ENCODE assay signal across 8 cellular contexts in genomic region chr2:183125659-183126341, GRCh38. TPM values are rescaled to one million over a fixed set of nuclear protein-coding genes. Genes with fewer than 3 reads are reported as not detected.
DNase-seq lines count a peak whose midpoint lies in the region; ATAC-seq and TF ChIP-seq lines count a peak whose summit lies in the region.

No MANE protein-coding gene starts in this region.

- WGBS in heart left ventricle, 4 donors = 78 to 83% (median 81%) methylated on average over 11 of the region's 11 CpGs

- H3K4me3 Mint-ChIP-seq in glutamatergic neuron (ENCODE audit: unreplicated experiment) = peak overlapping the region; percentile 96

- peak overlapping the region in 7 of 12 donors; percentile 67 to 91 (median 72) for H3K4me3 ChIP-seq in heart left ventricle
- no peak overlapping the region for H3K4me3 ChIP-seq in right atrium auricular region
- H3K4me3 ChIP-seq in SK-N-MC = peak overlapping the region; percentile 95
- H3K4me3 ChIP-seq in upper lobe of right lung = peak overlapping the region; percentile 89

- H3K9me3 ChIP-seq in heart left ventricle (no peaks in the 10 kb centered on the region), right atrium auricular region (no peaks in the 10 kb centered on the region), SK-N-MC (ENCODE audit: low read depth, low read length) (no peaks in the 10 kb centered on the region), upper lobe of right lung (no peaks in the 10 kb centered on the region)

- H3K27ac Mint-ChIP-seq in glutamatergic neuron (ENCODE audit: unreplicated experiment) = no peak overlapping the region

- peaks cover 0 to 25% (median 11%) of the 10 kb centered on the region in 12 donors for H3K4me1 ChIP-seq in heart left ventricle
- H3K4me1 ChIP-seq in right atrium auricular region = peaks cover 0 to 16% of the 10 kb centered on the region in 2 donors
- H3K4me1 ChIP-seq in upper lobe of right lung = peaks cover 22% of the 10 kb centered on the region

- DNase-seq in heart left ventricle = no peak
- no peak for DNase-seq in right atrium auricular region (ENCODE audit: low spot score)
- no peak for DNase-seq in SK-N-MC (ENCODE audit: low read depth, low spot score)
- DNase-seq in glutamatergic neuron = no peak
- no peak for DNase-seq in upper lobe of right lung
- no peak for DNase-seq in HPDE6-E6E7 (ENCODE audit: extremely low spot score)

- TF ChIP-seq POLR2A in heart left ventricle (IDR thresholded peaks at IDR 0.05) = no peak

- peaks cover 4% of the 10 kb centered on the region for H3K4me1 Mint-ChIP-seq in glutamatergic neuron (ENCODE audit: low read depth, unreplicated experiment)

- H3K27me3 ChIP-seq in heart left ventricle = no peaks in the 10 kb centered on the region
- H3K27me3 ChIP-seq in right atrium auricular region = no peaks in the 10 kb centered on the region
- no peaks in the 10 kb centered on the region for H3K27me3 ChIP-seq in upper lobe of right lung

- H3K36me3 ChIP-seq in heart left ventricle (peaks cover 0 to 23% (median 19%) of the 10 kb centered on the region in 9 donors), right atrium auricular region (peaks cover 4% of the 10 kb centered on the region), SK-N-MC (ENCODE audit: insufficient read depth, low read length) (peaks cover 36% of the 10 kb centered on the region), upper lobe of right lung (peaks cover 4% of the 10 kb centered on the region)

- no peaks in the 10 kb centered on the region for H3K27me3 Mint-ChIP-seq in glutamatergic neuron (ENCODE audit: unreplicated experiment)

- intact Hi-C loops in heart left ventricle (cut with DNase I) = loop anchor here in 4 of 10 donors (2.0 to 10.0 kb wide), 3 partner anchors 45 to 91 kb away; partner anchors contain the start of genes DUSP19 (in 2 of the 4) and NCKAP1 (in 1 of the 4)
- intact Hi-C loops in upper lobe of right lung (cut with DNase I) = no loop called here

- peaks cover 10% of the 10 kb centered on the region for H3K9me3 Mint-ChIP-seq in glutamatergic neuron (ENCODE audit: unreplicated experiment)

- no peak for TF ChIP-seq CTCF in heart left ventricle (IDR thresholded peaks at IDR 0.05)
- no peak for TF ChIP-seq CTCF in right atrium auricular region (IDR thresholded peaks at IDR 0.05)
- no peak for TF ChIP-seq CTCF in glutamatergic neuron (IDR thresholded peaks at IDR 0.05; ENCODE audit: partially characterized antibody, unreplicated experiment)
- no peak for TF ChIP-seq CTCF in upper lobe of right lung (IDR thresholded peaks at IDR 0.05)

- ATAC-seq in heart left ventricle (no peak), upper lobe of right lung (no peak), GM18511 (IDR thresholded peaks at IDR 0.05; ENCODE audit: unreplicated experiment) (no peak), HG02840 (IDR thresholded peaks at IDR 0.05; ENCODE audit: low FRiP score, unreplicated experiment) (no peak)

- no peaks in the 10 kb centered on the region for H3K36me3 Mint-ChIP-seq in glutamatergic neuron (ENCODE audit: unreplicated experiment)

- H3K27ac ChIP-seq in heart left ventricle = no peak overlapping the region
- no peak overlapping the region for H3K27ac ChIP-seq in right atrium auricular region
- peak overlapping the region; percentile 97; the same call in 1 of the 2 replicates for H3K27ac ChIP-seq in SK-N-MC
- no peak overlapping the region for H3K27ac ChIP-seq in upper lobe of right lung

- peak overlapping the region; percentile 84 for H3K9ac ChIP-seq in SK-N-MC (ENCODE audit: insufficient read length)

RNA-seq across cellular contexts. Expression of gene NUP35, which starts 1.6 kb away (rescaled TPM):
- total RNA-seq in heart left ventricle (10 to 100 TPM in 1 of 9 donors, 1 to 10 TPM in 8; 6.2 to 10.4 (median 8.0) TPM), right atrium auricular region (1 to 10 TPM; 5.0 to 6.6 TPM), glutamatergic neuron (ENCODE audit: unreplicated experiment) (8.6 TPM), upper lobe of right lung (18.2 TPM)
- polyA plus RNA-seq in heart left ventricle = 10 to 100 TPM in 1 of 2 donors, 1 to 10 TPM in 1; 5.4 to 14.4 TPM

RNA-seq across cellular contexts. Expression of gene DUSP19, which starts 47.3 kb away (rescaled TPM):
- 10 to 100 TPM in 4 of 9 donors, 1 to 10 TPM in 5; 4.2 to 13.4 (median 9.3) TPM for total RNA-seq in heart left ventricle
- 1 to 10 TPM; 1.5 to 4.2 TPM for polyA plus RNA-seq in heart left ventricle
- 10 to 100 TPM in 1 of 2 donors, 1 to 10 TPM in 1; 5.5 to 15.3 TPM for total RNA-seq in right atrium auricular region
- total RNA-seq in glutamatergic neuron (ENCODE audit: unreplicated experiment) = 1.6 TPM
- 3.0 TPM for total RNA-seq in upper lobe of right lung

Comparison
In these comparisons a context has a peak if more than half of its experiments do, and no peak if none do; other contexts are left out.
1. H3K4me3 ChIP-seq: peak in heart left ventricle (7 of 12), SK-N-MC (single experiment) and upper lobe of right lung (single experiment); none in right atrium auricular region (0 of 2).